19 cellular contexts compared by ENCODE assay signal in genomic region chr2:226358688-226359087, GRCh38.
DNase-seq lines count a peak whose midpoint lies in the region; TF ChIP-seq lines count a peak whose summit lies in the region.
"Had no signal": no experiment of that assay in that cellular context is flagged by ENCODE, and none has a peak within 500 bp of the region (broad histone marks: within the 10 kb centered on the region; RNA-seq: fewer than 3 reads in every experiment).

No MANE protein-coding gene starts in this region.

- H4K20me1 ChIP-seq in OCI-LY3 (ENCODE audit: insufficient read depth, low read length) = no peaks in the 10 kb centered on the region
- no peaks in the 10 kb centered on the region for H4K20me1 ChIP-seq in smooth muscle cell (ENCODE audit: low read depth)
- H4K20me1 ChIP-seq: BLaER1 treated with 17β-estradiol and CSF1 and Interleukin-3, amounts not matched to agents 10 nM and 100 nM had no signal

- no peaks in the 10 kb centered on the region for H3K79me2 ChIP-seq in OCI-LY3 (ENCODE audit: low read length)
- H3K79me2 ChIP-seq in smooth muscle cell (ENCODE audit: low read depth) = no peaks in the 10 kb centered on the region

- no peak overlapping the region for H3K9ac ChIP-seq in OCI-LY3 (ENCODE audit: low read length)
- H3K9ac ChIP-seq in smooth muscle cell (ENCODE audit: low read depth) = no peak overlapping the region
- H3K9ac ChIP-seq: BLaER1 treated with 17β-estradiol and CSF1 and Interleukin-3, amounts not matched to agents 10 nM and 100 nM had no signal

- H3K36me3 ChIP-seq in OCI-LY3 (replicated peaks; ENCODE audit: low read depth, low read length) (no peaks in the 10 kb centered on the region), smooth muscle cell (ENCODE audit: low read depth) (no peaks in the 10 kb centered on the region)
- H3K36me3 ChIP-seq: BE2C; BLaER1 treated with 17β-estradiol and CSF1 and Interleukin-3, amounts not matched to agents 10 nM and 100 nM had no signal

- H3K27me3 ChIP-seq in OCI-LY3 (ENCODE audit: low read depth, low read length) = peaks cover 16% of the 10 kb centered on the region
- H3K27me3 ChIP-seq in smooth muscle cell (ENCODE audit: low read depth) = no peaks in the 10 kb centered on the region
- H3K27me3 ChIP-seq: BE2C; BLaER1 treated with 17β-estradiol and CSF1 and Interleukin-3, amounts not matched to agents 10 nM and 100 nM had no signal

- H3K4me3 ChIP-seq in OCI-LY3 (ENCODE audit: low read length) (peak overlapping the region; percentile 24), smooth muscle cell (no peak overlapping the region)
- H3K4me3 ChIP-seq: BLaER1 treated with 17β-estradiol and CSF1 and Interleukin-3, amounts not matched to agents 10 nM and 100 nM; GM12878; GM23338 had no signal

- TF ChIP-seq CTCF in OCI-LY3 (IDR thresholded peaks at IDR 0.05; ENCODE audit: low read depth, low read length) (no peak), smooth muscle cell (IDR thresholded peaks at IDR 0.05; ENCODE audit: borderline replicate concordance, insufficient read depth, poor library complexity, severe bottlenecking) (no peak)

- peak; percentile 54 for DNase-seq in fibroblast of peridontal ligament (ENCODE audit: extremely low read depth)
- no peak for DNase-seq in smooth muscle cell (lab: John Stamatoyannopoulos, UW; ENCODE audit: unreplicated experiment)
- no peak for DNase-seq in GM19240 (ENCODE audit: insufficient read length, low spot score)
- no peak for DNase-seq in NCI-H1694 treated with DMSO at 0.1 percent for 48 hours (lab: John Stamatoyannopoulos, UW)
- no peak for DNase-seq in DMS53 (lab: John Stamatoyannopoulos, UW)
- DNase-seq in posterior vena cava (ENCODE audit: low spot score) = no peak
- DNase-seq: AML-193; BE2C; Calu3; CD4-positive, alpha-beta T cell; CD8-positive, alpha-beta memory T cell; COR-L47; EL; GDM1; H9 had no signal

- intact Hi-C loops in posterior vena cava (cut with DNase I) = no loop called here

- no peaks in the 10 kb centered on the region for H3F3A ChIP-seq in smooth muscle cell (ENCODE audit: low read depth)

- H3K4me1 ChIP-seq in OCI-LY3 (ENCODE audit: low read length) (peaks cover 14% of the 10 kb centered on the region), smooth muscle cell (ENCODE audit: low read depth) (peaks cover 5% of the 10 kb centered on the region)
- H3K4me1 ChIP-seq: BE2C; BLaER1 treated with 17β-estradiol and CSF1 and Interleukin-3, amounts not matched to agents 10 nM and 100 nM had no signal

- H3K4me2 ChIP-seq in OCI-LY3 (ENCODE audit: low read length) (peak overlapping the region; percentile 47), smooth muscle cell (no peak overlapping the region)
- H3K4me2 ChIP-seq: BLaER1 treated with 17β-estradiol and CSF1 and Interleukin-3, amounts not matched to agents 10 nM and 100 nM; GM23338 had no signal

- WGBS in smooth muscle cell (ENCODE audit: low lambda C conversion rate) = 76% methylated on average over 5 of the region's 5 CpGs

- no peak overlapping the region for H2AFZ ChIP-seq in OCI-LY3 (ENCODE audit: low read depth, low read length)
- peak overlapping the region; percentile 4 for H2AFZ ChIP-seq in smooth muscle cell (ENCODE audit: low read depth)
- H2AFZ ChIP-seq: GM23338 had no signal

- no peaks in the 10 kb centered on the region for H3K9me3 ChIP-seq in OCI-LY3 (ENCODE audit: insufficient read depth, low read length)
- H3K9me3 ChIP-seq in smooth muscle cell (replicated peaks; ENCODE audit: low read depth) = no peaks in the 10 kb centered on the region
- H3K9me3 ChIP-seq: BE2C; BLaER1 treated with 17β-estradiol and CSF1 and Interleukin-3, amounts not matched to agents 10 nM and 100 nM had no signal

- no peak overlapping the region for H3K27ac ChIP-seq in OCI-LY3 (ENCODE audit: low read length)
- H3K27ac ChIP-seq in smooth muscle cell (ENCODE audit: low read depth) = no peak overlapping the region
- H3K27ac ChIP-seq: BLaER1 treated with 17β-estradiol and CSF1 and Interleukin-3, amounts not matched to agents 10 nM and 100 nM had no signal
